In genomic region chr2:176582990-176583481, GRCh38 we compare ENCODE assay signal across 10 cellular contexts.
DNase-seq lines count a peak whose midpoint lies in the region; ATAC-seq and TF ChIP-seq lines count a peak whose summit lies in the region.
"Had no signal": no experiment of that assay in that cellular context is flagged by ENCODE, and none has a peak within 500 bp of the region (broad histone marks: within the 10 kb centered on the region; RNA-seq: fewer than 3 reads in every experiment).

No MANE protein-coding gene starts in this region.

- peaks cover 2% of the 10 kb centered on the region for H3K4me1 Mint-ChIP-seq in activated naive CD4-positive, alpha-beta T cell treated with anti-CD3 and anti-CD28 coated beads, Interleukin-2, amount 10 ng/mL, durations not matched to agents 7 days and 5 days

- DNase-seq in ACHN (peak; percentile 91), HK-2 (ENCODE audit: unreplicated experiment) (peak; percentile 40), astrocyte of the hippocampus (ENCODE audit: low read depth, low spot score) (peak; percentile 89), left lung (peak in 1 of 2 donors; percentile 42), NOMO-1 treated with dmso at 0.1 percent for 144 hours (lab: John Stamatoyannopoulos, UW; ENCODE audit: unreplicated experiment) (no peak), cerebellar nuclear complex (lab: John Stamatoyannopoulos, UW) (no peak), cerebellar cortex (ENCODE audit: low spot score) (no peak)
- no peak for DNase-seq in activated naive CD4-positive, alpha-beta T cell treated with anti-CD3 and anti-CD28 coated beads, Interleukin-2, amount 10 ng/mL, durations not matched to agents 7 days and 5 days
- DNase-seq: H7, NCI-H2227 treated with DMSO at 0.1 percent for 48 hours had no signal

- H3K36me3 Mint-ChIP-seq in activated naive CD4-positive, alpha-beta T cell treated with anti-CD3 and anti-CD28 coated beads, Interleukin-2, amount 10 ng/mL, durations not matched to agents 7 days and 5 days = no peaks in the 10 kb centered on the region

- no peaks in the 10 kb centered on the region for H3K9me3 Mint-ChIP-seq in activated naive CD4-positive, alpha-beta T cell treated with anti-CD3 and anti-CD28 coated beads, Interleukin-2, amount 10 ng/mL, durations not matched to agents 7 days and 5 days

- H3K27ac ChIP-seq in left lung = peak overlapping the region in 1 of 2 donors; percentile 27

- peaks cover 0 to 19% of the 10 kb centered on the region in 2 donors for H3K27me3 ChIP-seq in left lung

- H3K27ac Mint-ChIP-seq in activated naive CD4-positive, alpha-beta T cell treated with anti-CD3 and anti-CD28 coated beads, Interleukin-2, amount 10 ng/mL, durations not matched to agents 7 days and 5 days = no peak overlapping the region

- no peak for TF ChIP-seq CTCF in left lung (IDR thresholded peaks at IDR 0.05)

- H3K27me3 Mint-ChIP-seq in activated naive CD4-positive, alpha-beta T cell treated with anti-CD3 and anti-CD28 coated beads, Interleukin-2, amount 10 ng/mL, durations not matched to agents 7 days and 5 days = peaks cover 15% of the 10 kb centered on the region

- H3K4me3 ChIP-seq in left lung = no peak overlapping the region

- H3K4me1 ChIP-seq in left lung = no peaks in the 10 kb centered on the region

- peak; percentile 90 for ATAC-seq in left lung

- CTCF ChIA-PET in activated naive CD4-positive, alpha-beta T cell treated with anti-CD3 and anti-CD28 coated beads, Interleukin-2, amount 10 ng/mL, durations not matched to agents 7 days and 5 days (lab: Charles Lee) = no interaction called here

- intact Hi-C loops in left lung (cut with DNase I) = no loop called here

- no peaks in the 10 kb centered on the region for H3K9me3 ChIP-seq in left lung

- H3K4me3 Mint-ChIP-seq in activated naive CD4-positive, alpha-beta T cell treated with anti-CD3 and anti-CD28 coated beads, Interleukin-2, amount 10 ng/mL, durations not matched to agents 7 days and 5 days = no peak overlapping the region

- in situ Hi-C loops in ACHN (cut with HindIII; ENCODE audit: low pct_ligation_motif_present, low pct_unique_long_range_greater_than_20kb, low sequenced_read_pairs) = no loop called here

- H3K36me3 ChIP-seq in left lung = no peaks in the 10 kb centered on the region

Comparison
In these comparisons a context has a peak if more than half of its experiments do, and no peak if none do; other contexts are left out.
1. DNase-seq: peak in ACHN (single experiment), HK-2 (single experiment) and astrocyte of the hippocampus (single experiment); none in NOMO-1 treated with dmso at 0.1 percent for 144 hours (single experiment), cerebellar nuclear complex (0 of 2), cerebellar cortex (single experiment) and activated naive CD4-positive, alpha-beta T cell treated with anti-CD3 and anti-CD28 coated beads, Interleukin-2, amount 10 ng/mL, durations not matched to agents 7 days and 5 days (single experiment).